Comparison of ENCODE assay signal across 13 cellular contexts in the genomic region with DNA sequence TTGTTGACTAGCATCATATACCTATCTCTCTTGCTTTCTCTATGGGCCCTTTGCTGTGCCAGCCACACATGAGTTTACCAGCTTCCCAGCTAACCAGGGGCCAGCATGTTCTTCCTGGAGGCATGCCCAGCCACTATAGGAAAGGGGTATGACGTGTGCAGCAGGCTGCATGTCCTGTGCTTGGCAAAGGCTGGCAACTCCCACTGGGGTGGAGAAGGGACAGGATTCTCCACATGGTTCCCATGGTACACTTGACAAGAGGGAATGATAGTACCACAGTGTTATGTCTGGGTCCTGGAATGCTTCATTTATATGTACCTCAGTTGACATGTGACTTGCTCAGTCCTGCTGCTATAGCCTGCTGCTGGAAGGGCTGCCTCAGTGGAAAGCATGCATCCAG.
A peak's percentile ranks its signal among the peaks of the same experiment; 100 is the strongest.
DNase-seq lines count a peak whose midpoint lies in the region; ATAC-seq, FAIRE-seq and TF ChIP-seq lines count a peak whose summit lies in the region.
"Had no signal": no experiment of that assay in that cellular context is flagged by ENCODE, and none has a peak within 500 bp of the region (broad histone marks: within the 10 kb centered on the region; RNA-seq: fewer than 3 reads in every experiment).

No MANE protein-coding gene starts in this region.

- DNase-seq in EL (peak; percentile 6), fibroblast of the conjunctiva (ENCODE audit: low read depth) (peak; percentile 17), pancreas (peak in 3 of 6 donors; percentile 3 to 61 (median 35)), NCI-H1105 (lab: John Stamatoyannopoulos, UW) (no peak), ecto neural progenitor cell (ENCODE audit: low spot score) (no peak), AG08395 (ENCODE audit: low spot score) (no peak)
- no peak for DNase-seq in effector memory CD4-positive, alpha-beta T cell
- DNase-seq: activated CD8-positive, alpha-beta memory T cell treated with anti-CD3 and anti-CD28 coated beads for 24 hours; activated naive CD8-positive, alpha-beta T cell treated with anti-CD3 and anti-CD28 coated beads, Interleukin-2, amount 50 U/mL, for 24 hours; CD4-positive, CD25-positive, alpha-beta regulatory T cell; NK-92 treated with Interleukin-12 subunit alpha and Interleukin-12 subunit beta, amount 100 ng/mL, for 24 hours; right lobe of liver had no signal

- FAIRE-seq in pancreas (lab: Jason Lieb, UNC), result no peak

- peaks cover 0 to 5% (median 0%) of the 10 kb centered on the region in 3 donors for H3K4me1 ChIP-seq in pancreas
- no peaks in the 10 kb centered on the region for H3K4me1 ChIP-seq in effector memory CD4-positive, alpha-beta T cell (ENCODE audit: control insufficient read depth, insufficient read depth, low read length, poor library complexity, severe bottlenecking)
- H3K4me1 ChIP-seq: right lobe of liver had no signal

- H3K27me3 ChIP-seq in pancreas, result no peaks in the 10 kb centered on the region
- no peaks in the 10 kb centered on the region for H3K27me3 ChIP-seq in effector memory CD4-positive, alpha-beta T cell (replicated peaks; ENCODE audit: control insufficient read depth, insufficient read depth, low read length, poor library complexity, severe bottlenecking)
- H3K27me3 ChIP-seq: right lobe of liver had no signal

- no peaks in the 10 kb centered on the region for H3K9me3 ChIP-seq in pancreas
- H3K9me3 ChIP-seq in effector memory CD4-positive, alpha-beta T cell (ENCODE audit: control insufficient read depth, low read length), result no peaks in the 10 kb centered on the region
- H3K9me3 ChIP-seq: right lobe of liver had no signal

- H3K4me3 ChIP-seq in pancreas, result no peak overlapping the region
- H3K4me3 ChIP-seq in effector memory CD4-positive, alpha-beta T cell (ENCODE audit: insufficient read depth, low read depth, low read length, poor library complexity, severe bottlenecking), result no peak overlapping the region
- H3K4me3 ChIP-seq: right lobe of liver had no signal

- ATAC-seq in SK-N-SH treated with all-trans-retinoic acid at 6 μM for 48 hours (peak; percentile 73), pancreas (peak; percentile 43 to 80 (median 58))
- ATAC-seq: activated naive CD8-positive, alpha-beta T cell treated with anti-CD3 and anti-CD28 coated beads, Interleukin-2, amount 50 U/mL, for 24 hours had no signal

- H3K36me3 ChIP-seq in pancreas, result no peaks in the 10 kb centered on the region
- no peaks in the 10 kb centered on the region for H3K36me3 ChIP-seq in effector memory CD4-positive, alpha-beta T cell (ENCODE audit: control insufficient read depth, insufficient read depth, low read length)
- H3K36me3 ChIP-seq: right lobe of liver had no signal

- peak overlapping the region in 1 of 4 donors; percentile 39 for H3K27ac ChIP-seq in pancreas
- H3K27ac ChIP-seq in effector memory CD4-positive, alpha-beta T cell (ENCODE audit: insufficient read depth, low read length, poor library complexity, severe bottlenecking), result no peak overlapping the region
- H3K27ac ChIP-seq: right lobe of liver had no signal

- intact Hi-C loops in pancreas (cut with DNase I), result no loop called here

- no peak for TF ChIP-seq CTCF in pancreas (IDR thresholded peaks at IDR 0.05)

- WGBS in pancreas, 2 donors, result 42 to 48% methylated on average over 1 of the region's 1 CpG

TF ChIP-seq in SK-N-SH treated with all-trans-retinoic acid at 6 μM for 48 hours, 23 proteins besides CTCF, POLR2A, EP300 and RAD21:
- TF ChIP-seq CSDC2 (CRISPR knock-in tag; IDR thresholded peaks at IDR 0.05) (no peak), ZFP30 (CRISPR knock-in tag; IDR thresholded peaks at IDR 0.05) (no peak), ZFP3 (CRISPR knock-in tag; IDR thresholded peaks at IDR 0.05) (no peak), ZNF565 (CRISPR knock-in tag; conservative IDR thresholded peaks at IDR 0.05; ENCODE audit: low read depth) (no peak), OSR1 (CRISPR knock-in tag; IDR thresholded peaks at IDR 0.05) (no peak), GLIS3 (CRISPR knock-in tag; IDR thresholded peaks at IDR 0.05) (no peak), BACH2 (CRISPR knock-in tag; IDR thresholded peaks at IDR 0.05; ENCODE audit: borderline replicate concordance) (no peak), TOX (CRISPR knock-in tag; IDR thresholded peaks at IDR 0.05; ENCODE audit: borderline replicate concordance) (no peak), ZNF70 (CRISPR knock-in tag; IDR thresholded peaks at IDR 0.05) (no peak), RARB (CRISPR knock-in tag; IDR thresholded peaks at IDR 0.05) (no peak), ZC3H10 (CRISPR knock-in tag; IDR thresholded peaks at IDR 0.05) (no peak), PATZ1 (CRISPR knock-in tag; IDR thresholded peaks at IDR 0.05; ENCODE audit: borderline replicate concordance) (no peak), ISL1 (CRISPR knock-in tag; IDR thresholded peaks at IDR 0.05) (no peak)
- TF ChIP-seq, protein P1, sequence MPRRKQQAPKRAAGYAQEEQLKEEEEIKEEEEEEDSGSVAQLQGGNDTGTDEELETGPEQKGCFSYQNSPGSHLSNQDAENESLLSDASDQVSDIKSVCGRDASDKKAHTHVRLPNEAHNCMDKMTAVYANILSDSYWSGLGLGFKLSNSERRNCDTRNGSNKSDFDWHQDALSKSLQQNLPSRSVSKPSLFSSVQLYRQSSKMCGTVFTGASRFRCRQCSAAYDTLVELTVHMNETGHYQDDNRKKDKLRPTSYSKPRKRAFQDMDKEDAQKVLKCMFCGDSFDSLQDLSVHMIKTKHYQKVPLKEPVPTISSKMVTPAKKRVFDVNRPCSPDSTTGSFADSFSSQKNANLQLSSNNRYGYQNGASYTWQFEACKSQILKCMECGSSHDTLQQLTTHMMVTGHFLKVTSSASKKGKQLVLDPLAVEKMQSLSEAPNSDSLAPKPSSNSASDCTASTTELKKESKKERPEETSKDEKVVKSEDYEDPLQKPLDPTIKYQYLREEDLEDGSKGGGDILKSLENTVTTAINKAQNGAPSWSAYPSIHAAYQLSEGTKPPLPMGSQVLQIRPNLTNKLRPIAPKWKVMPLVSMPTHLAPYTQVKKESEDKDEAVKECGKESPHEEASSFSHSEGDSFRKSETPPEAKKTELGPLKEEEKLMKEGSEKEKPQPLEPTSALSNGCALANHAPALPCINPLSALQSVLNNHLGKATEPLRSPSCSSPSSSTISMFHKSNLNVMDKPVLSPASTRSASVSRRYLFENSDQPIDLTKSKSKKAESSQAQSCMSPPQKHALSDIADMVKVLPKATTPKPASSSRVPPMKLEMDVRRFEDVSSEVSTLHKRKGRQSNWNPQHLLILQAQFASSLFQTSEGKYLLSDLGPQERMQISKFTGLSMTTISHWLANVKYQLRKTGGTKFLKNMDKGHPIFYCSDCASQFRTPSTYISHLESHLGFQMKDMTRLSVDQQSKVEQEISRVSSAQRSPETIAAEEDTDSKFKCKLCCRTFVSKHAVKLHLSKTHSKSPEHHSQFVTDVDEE (CRISPR knock-in tag; IDR thresholded peaks at IDR 0.05), result no peak
- TF ChIP-seq, protein P2, sequence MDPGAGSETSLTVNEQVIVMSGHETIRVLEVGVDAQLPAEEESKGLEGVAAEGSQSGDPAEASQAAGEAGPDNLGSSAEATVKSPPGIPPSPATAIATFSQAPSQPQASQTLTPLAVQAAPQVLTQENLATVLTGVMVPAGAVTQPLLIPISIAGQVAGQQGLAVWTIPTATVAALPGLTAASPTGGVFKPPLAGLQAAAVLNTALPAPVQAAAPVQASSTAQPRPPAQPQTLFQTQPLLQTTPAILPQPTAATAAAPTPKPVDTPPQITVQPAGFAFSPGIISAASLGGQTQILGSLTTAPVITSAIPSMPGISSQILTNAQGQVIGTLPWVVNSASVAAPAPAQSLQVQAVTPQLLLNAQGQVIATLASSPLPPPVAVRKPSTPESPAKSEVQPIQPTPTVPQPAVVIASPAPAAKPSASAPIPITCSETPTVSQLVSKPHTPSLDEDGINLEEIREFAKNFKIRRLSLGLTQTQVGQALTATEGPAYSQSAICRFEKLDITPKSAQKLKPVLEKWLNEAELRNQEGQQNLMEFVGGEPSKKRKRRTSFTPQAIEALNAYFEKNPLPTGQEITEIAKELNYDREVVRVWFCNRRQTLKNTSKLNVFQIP (CRISPR knock-in tag; IDR thresholded peaks at IDR 0.05; ENCODE audit: borderline replicate concordance, low read depth), result no peak

Comparison
In these comparisons a context has a peak if more than half of its experiments do, and no peak if none do; other contexts are left out.
1. DNase-seq: peak in EL (single experiment) and fibroblast of the conjunctiva (single experiment); none in NCI-H1105 (single experiment), effector memory CD4-positive, alpha-beta T cell (0 of 3), ecto neural progenitor cell (single experiment) and AG08395 (single experiment).